In the genomic region with DNA sequence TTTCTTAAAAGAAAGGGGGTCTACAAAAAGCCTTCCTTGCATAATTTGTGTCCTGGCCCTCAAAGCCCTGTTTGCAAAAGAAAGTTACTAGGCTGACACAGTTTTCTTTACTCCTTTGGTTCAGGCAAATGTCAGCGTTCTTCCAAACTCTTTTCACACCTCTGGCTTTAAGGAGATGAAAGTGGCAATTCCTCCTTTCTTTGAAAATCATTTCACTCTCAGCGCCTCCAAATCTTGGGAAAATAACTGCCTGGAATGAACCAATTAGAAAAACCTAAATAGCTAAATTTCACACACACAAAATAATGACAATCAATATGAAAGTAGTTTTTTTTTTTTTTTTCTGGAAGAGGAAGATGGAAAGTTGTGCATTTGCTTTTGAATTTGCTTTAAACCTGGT, we compare ENCODE assay signal across 11 cellular contexts. TPM values are rescaled to one million over a fixed set of nuclear protein-coding genes. Genes with fewer than 3 reads are reported as not detected.
A peak's percentile ranks its signal among the peaks of the same experiment; 100 is the strongest.
DNase-seq lines count a peak whose midpoint lies in the region; ATAC-seq and TF ChIP-seq lines count a peak whose summit lies in the region.
"Had no signal": no experiment of that assay in that cellular context is flagged by ENCODE, and none has a peak within 500 bp of the region (broad histone marks: within the 10 kb centered on the region; RNA-seq: fewer than 3 reads in every experiment).

No MANE protein-coding gene starts in this region.

- TF ChIP-seq POLR2A in breast epithelium (IDR thresholded peaks at IDR 0.05) (no peak), stomach (IDR thresholded peaks at IDR 0.05) (no peak)

- H3K27ac Mint-ChIP-seq in HFFc6, result peak overlapping the region; percentile 96

- intact Hi-C loops in breast epithelium (cut with DNase I; ENCODE audit: low total_unique reads), result loop anchor here (10.0 kb wide), 1 partner anchor 138 kb away; no protein-coding TSS in a partner anchor
- intact Hi-C loops in stomach (cut with DNase I; ENCODE audit: low total_unique reads), result no loop called here

- no peak for TF ChIP-seq EP300 in stomach (IDR thresholded peaks at IDR 0.05)

- peaks cover 34% of the 10 kb centered on the region for H3K27me3 Mint-ChIP-seq in HFFc6 (ENCODE audit: insufficient read depth)

- peak overlapping the region; percentile 69 to 77 (median 76) for H3K4me3 ChIP-seq in breast epithelium
- H3K4me3 ChIP-seq in liver (ENCODE audit: low read depth in 1 of 3, low read length in 3 of 3), result peak overlapping the region; percentile 22 to 82 (median 37)
- peak overlapping the region; percentile 70 to 83 (median 72) for H3K4me3 ChIP-seq in stomach

- H3K27ac ChIP-seq in breast epithelium (peak overlapping the region in 1 of 2 donors; percentile 74), liver (ENCODE audit: low read depth in 1 of 2, low read length in 2 of 2) (no peak overlapping the region), stomach (peak overlapping the region in 4 of 5 donors; percentile 88 to 93 (median 90))

- peak overlapping the region; percentile 96 for H3K4me3 Mint-ChIP-seq in HFFc6

- WGBS in liver, result 39% methylated on average over 2 of the region's 2 CpGs
- 16 to 61% (median 39%) methylated on average over 2 of the region's 2 CpGs for WGBS in stomach, 5 donors

- H3K4me1 ChIP-seq in breast epithelium, result no peaks in the 10 kb centered on the region
- H3K4me1 ChIP-seq in liver (ENCODE audit: control insufficient read depth in 4 of 4, insufficient read depth in 4 of 4, low read length in 3 of 4), result peaks cover 0 to 30% (median 21%) of the 10 kb centered on the region in 4 donors
- H3K4me1 ChIP-seq in stomach, result peaks cover 0 to 27% (median 21%) of the 10 kb centered on the region in 4 donors

- H3K27me3 ChIP-seq in breast epithelium, result no peaks in the 10 kb centered on the region
- no peaks in the 10 kb centered on the region for H3K27me3 ChIP-seq in liver (ENCODE audit: control insufficient read depth in 4 of 4, insufficient read depth in 4 of 4, low read length in 3 of 4)
- H3K27me3 ChIP-seq in stomach, result peaks cover 0 to 69% (median 26%) of the 10 kb centered on the region in 3 donors

- H3K36me3 ChIP-seq in breast epithelium (no peaks in the 10 kb centered on the region), liver (ENCODE audit: control insufficient read depth in 4 of 4, insufficient read depth in 3 of 4, low read depth in 1 of 4, low read length in 3 of 4) (peaks cover 0 to 5% (median under 1%) of the 10 kb centered on the region in 4 donors), stomach (peaks cover 3 to 38% (median 11%) of the 10 kb centered on the region in 4 donors)

- no peaks in the 10 kb centered on the region; the same call in 1 of the 2 replicates for H3K9me3 Mint-ChIP-seq in HFFc6

- ATAC-seq in HG02885 (IDR thresholded peaks at IDR 0.05; ENCODE audit: poor library complexity, unreplicated experiment) (no peak), HG02981 (IDR thresholded peaks at IDR 0.05; ENCODE audit: unreplicated experiment) (no peak)

- peaks cover 26% of the 10 kb centered on the region for H3K4me1 Mint-ChIP-seq in HFFc6 (ENCODE audit: low read depth)

- H3K9ac ChIP-seq in liver (ENCODE audit: low read depth in 1 of 2, low read length in 2 of 2), result peak overlapping the region; percentile 67 to 80

- DNase-seq in HFFc6, result no peak
- DNase-seq in breast epithelium (ENCODE audit: low spot score in 2 of 2), result no peak
- no peak for DNase-seq in stomach
- no peak for DNase-seq in NCI-H345 treated with DMSO at 0.1 percent for 48 hours (lab: John Stamatoyannopoulos, UW; ENCODE audit: unreplicated experiment)
- no peak for DNase-seq in activated gamma-delta T cell (lab: John Stamatoyannopoulos, UW)
- DNase-seq: amygdala, GDM1, NCI-H510A had no signal

- TF ChIP-seq RAD21 in liver (IDR thresholded peaks at IDR 0.05), result no peak

- TF ChIP-seq CTCF in HFFc6 (IDR thresholded peaks at IDR 0.05) (no peak), breast epithelium (IDR thresholded peaks at IDR 0.05) (no peak), liver (IDR thresholded peaks at IDR 0.05; ENCODE audit: low read depth, low read length, missing input control) (no peak), stomach (IDR thresholded peaks at IDR 0.05) (no peak)

- H3K36me3 Mint-ChIP-seq in HFFc6 (ENCODE audit: low read depth), result peaks cover 69% of the 10 kb centered on the region

- H3K9me3 ChIP-seq in breast epithelium, result no peaks in the 10 kb centered on the region
- H3K9me3 ChIP-seq in liver (ENCODE audit: control insufficient read depth in 4 of 4, low read length in 3 of 4), result no peaks in the 10 kb centered on the region
- H3K9me3 ChIP-seq in stomach, result no peaks in the 10 kb centered on the region

TF ChIP-seq in liver, 16 proteins besides CTCF, POLR2A, EP300 and RAD21:
- TF ChIP-seq RXRA (IDR thresholded peaks at IDR 0.05) (no peak), GABPA (IDR thresholded peaks at IDR 0.05 in 1 of 2, conservative IDR thresholded peaks at IDR 0.05 in 1 of 2) (no peak), HNF4G (IDR thresholded peaks at IDR 0.05) (no peak), FOXA1 (IDR thresholded peaks at IDR 0.05) (no peak), TAF1 (conservative IDR thresholded peaks at IDR 0.05) (no peak), SP1 (IDR thresholded peaks at IDR 0.05) (no peak), NR2F2 (IDR thresholded peaks at IDR 0.05) (no peak), EGR1 (IDR thresholded peaks at IDR 0.05; ENCODE audit: low read depth in 2 of 2) (no peak), YY1 (IDR thresholded peaks at IDR 0.05) (no peak), JUND (IDR thresholded peaks at IDR 0.05) (no peak), HNF4A (conservative IDR thresholded peaks at IDR 0.05) (no peak)
- TF ChIP-seq, protein P1, sequence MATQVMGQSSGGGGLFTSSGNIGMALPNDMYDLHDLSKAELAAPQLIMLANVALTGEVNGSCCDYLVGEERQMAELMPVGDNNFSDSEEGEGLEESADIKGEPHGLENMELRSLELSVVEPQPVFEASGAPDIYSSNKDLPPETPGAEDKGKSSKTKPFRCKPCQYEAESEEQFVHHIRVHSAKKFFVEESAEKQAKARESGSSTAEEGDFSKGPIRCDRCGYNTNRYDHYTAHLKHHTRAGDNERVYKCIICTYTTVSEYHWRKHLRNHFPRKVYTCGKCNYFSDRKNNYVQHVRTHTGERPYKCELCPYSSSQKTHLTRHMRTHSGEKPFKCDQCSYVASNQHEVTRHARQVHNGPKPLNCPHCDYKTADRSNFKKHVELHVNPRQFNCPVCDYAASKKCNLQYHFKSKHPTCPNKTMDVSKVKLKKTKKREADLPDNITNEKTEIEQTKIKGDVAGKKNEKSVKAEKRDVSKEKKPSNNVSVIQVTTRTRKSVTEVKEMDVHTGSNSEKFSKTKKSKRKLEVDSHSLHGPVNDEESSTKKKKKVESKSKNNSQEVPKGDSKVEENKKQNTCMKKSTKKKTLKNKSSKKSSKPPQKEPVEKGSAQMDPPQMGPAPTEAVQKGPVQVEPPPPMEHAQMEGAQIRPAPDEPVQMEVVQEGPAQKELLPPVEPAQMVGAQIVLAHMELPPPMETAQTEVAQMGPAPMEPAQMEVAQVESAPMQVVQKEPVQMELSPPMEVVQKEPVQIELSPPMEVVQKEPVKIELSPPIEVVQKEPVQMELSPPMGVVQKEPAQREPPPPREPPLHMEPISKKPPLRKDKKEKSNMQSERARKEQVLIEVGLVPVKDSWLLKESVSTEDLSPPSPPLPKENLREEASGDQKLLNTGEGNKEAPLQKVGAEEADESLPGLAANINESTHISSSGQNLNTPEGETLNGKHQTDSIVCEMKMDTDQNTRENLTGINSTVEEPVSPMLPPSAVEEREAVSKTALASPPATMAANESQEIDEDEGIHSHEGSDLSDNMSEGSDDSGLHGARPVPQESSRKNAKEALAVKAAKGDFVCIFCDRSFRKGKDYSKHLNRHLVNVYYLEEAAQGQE (IDR thresholded peaks at IDR 0.05), result no peak
- TF ChIP-seq, protein P2, sequence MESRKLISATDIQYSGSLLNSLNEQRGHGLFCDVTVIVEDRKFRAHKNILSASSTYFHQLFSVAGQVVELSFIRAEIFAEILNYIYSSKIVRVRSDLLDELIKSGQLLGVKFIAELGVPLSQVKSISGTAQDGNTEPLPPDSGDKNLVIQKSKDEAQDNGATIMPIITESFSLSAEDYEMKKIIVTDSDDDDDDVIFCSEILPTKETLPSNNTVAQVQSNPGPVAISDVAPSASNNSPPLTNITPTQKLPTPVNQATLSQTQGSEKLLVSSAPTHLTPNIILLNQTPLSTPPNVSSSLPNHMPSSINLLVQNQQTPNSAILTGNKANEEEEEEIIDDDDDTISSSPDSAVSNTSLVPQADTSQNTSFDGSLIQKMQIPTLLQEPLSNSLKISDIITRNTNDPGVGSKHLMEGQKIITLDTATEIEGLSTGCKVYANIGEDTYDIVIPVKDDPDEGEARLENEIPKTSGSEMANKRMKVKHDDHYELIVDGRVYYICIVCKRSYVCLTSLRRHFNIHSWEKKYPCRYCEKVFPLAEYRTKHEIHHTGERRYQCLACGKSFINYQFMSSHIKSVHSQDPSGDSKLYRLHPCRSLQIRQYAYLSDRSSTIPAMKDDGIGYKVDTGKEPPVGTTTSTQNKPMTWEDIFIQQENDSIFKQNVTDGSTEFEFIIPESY (IDR thresholded peaks at IDR 0.05), result no peak
- TF ChIP-seq, protein P3, sequence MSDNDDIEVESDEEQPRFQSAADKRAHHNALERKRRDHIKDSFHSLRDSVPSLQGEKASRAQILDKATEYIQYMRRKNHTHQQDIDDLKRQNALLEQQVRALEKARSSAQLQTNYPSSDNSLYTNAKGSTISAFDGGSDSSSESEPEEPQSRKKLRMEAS (IDR thresholded peaks at IDR 0.05), result no peak
- TF ChIP-seq, protein P4, sequence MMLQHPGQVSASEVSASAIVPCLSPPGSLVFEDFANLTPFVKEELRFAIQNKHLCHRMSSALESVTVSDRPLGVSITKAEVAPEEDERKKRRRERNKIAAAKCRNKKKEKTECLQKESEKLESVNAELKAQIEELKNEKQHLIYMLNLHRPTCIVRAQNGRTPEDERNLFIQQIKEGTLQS (IDR thresholded peaks at IDR 0.05), result no peak

RNA-seq across cellular contexts. Expression of a gene that starts 1.6 kb away (rescaled TPM):
- 10 to 100 TPM; 69.1 to 85.4 (median 74.1) TPM for total RNA-seq in HFFc6 (2021; fragmentation: NEBNext Ultra II Directional; extraction: Animal tissue kit (Norgen Biotek cat#: 25700))
- 10 to 100 TPM; 23.0 to 37.9 (median 37.0) TPM for total RNA-seq in breast epithelium
- total RNA-seq in liver, result 1 to 10 TPM; 6.3 to 8.6 TPM
- polyA plus RNA-seq in liver, result 1 to 10 TPM; 1.6 to 4.7 TPM
- 100 to 1,000 TPM in 2 of 5 donors, 10 to 100 TPM in 3; 31.2 to 172 (median 57.4) TPM for total RNA-seq in stomach
- 10 to 100 TPM in 1 of 3 donors, 1 to 10 TPM in 2; 4.8 to 36.8 (median 9.8) TPM for polyA plus RNA-seq in stomach

Comparison
In these comparisons a context has a peak if more than half of its experiments do, and no peak if none do; other contexts are left out.
1. H3K27ac ChIP-seq: peak in stomach (4 of 5); none in liver (0 of 2).
2. Peak in every context shown above with its lines, with median percentiles within 50 percentile points of each other: H3K4me3 ChIP-seq.